ENCODE assay signal across 1 cellular context in genomic region chr7:156617215-156617614, GRCh38.
TF ChIP-seq lines count a peak whose summit lies in the region.

No MANE protein-coding gene starts in this region.

TF ChIP-seq in HepG2, 621 proteins besides CTCF, POLR2A, EP300 and RAD21 (continued from another document):
- TF ChIP-seq ZNF512B (CRISPR knock-in tag; IDR thresholded peaks at IDR 0.05; ENCODE audit: borderline replicate concordance) (peak; percentile 73; the same call in 1 of the 2 replicates), ZNF687 (CRISPR knock-in tag; IDR thresholded peaks at IDR 0.05) (peak; percentile 39; the same call in 1 of the 2 replicates), ZBTB4 (CRISPR knock-in tag; IDR thresholded peaks at IDR 0.05; ENCODE audit: borderline replicate concordance) (peak; percentile 90; the same call in 1 of the 2 replicates), ZBTB38 (CRISPR knock-in tag; IDR thresholded peaks at IDR 0.05) (peak; percentile 98), TIGD3 (CRISPR knock-in tag; IDR thresholded peaks at IDR 0.05; ENCODE audit: borderline replicate concordance) (0 out of 2 replicates have a peak, but pooled peaks have one; percentile 74), HOXA5 (CRISPR knock-in tag; IDR thresholded peaks at IDR 0.05) (0 out of 2 replicates have a peak, but pooled peaks have one; percentile 5), ZBTB33 (CRISPR knock-in tag; IDR thresholded peaks at IDR 0.05) (peak; percentile 29; the same call in 1 of the 2 replicates), ZNF563 (CRISPR knock-in tag; IDR thresholded peaks at IDR 0.05) (no peak), MEF2D (CRISPR knock-in tag; IDR thresholded peaks at IDR 0.05) (0 out of 2 replicates have a peak, but pooled peaks have one; percentile 40), PRPF4 (IDR thresholded peaks at IDR 0.05; ENCODE audit: low read depth, low read length, poor library complexity, severe bottlenecking) (peak; percentile 61), ATAD3A (CRISPR knock-in tag; IDR thresholded peaks at IDR 0.05) (no peak), ZBTB20 (CRISPR knock-in tag; IDR thresholded peaks at IDR 0.05; ENCODE audit: borderline replicate concordance, low read depth) (0 out of 2 replicates have a peak, but pooled peaks have one; percentile 42), ZBTB2 (CRISPR knock-in tag; IDR thresholded peaks at IDR 0.05; ENCODE audit: low read depth) (0 out of 2 replicates have a peak, but pooled peaks have one; percentile 4), ZNF609 (CRISPR knock-in tag; IDR thresholded peaks at IDR 0.05; ENCODE audit: borderline replicate concordance) (no peak)
